ENCODE assay signal across 1 cellular context in genomic region chr22:26377170-26377825, GRCh38.
TF ChIP-seq lines count a peak whose summit lies in the region.

No MANE protein-coding gene starts in this region.

TF ChIP-seq in WTC11, 78 proteins besides CTCF, POLR2A, EP300 and RAD21 (continued from another document):
- no peak for TF ChIP-seq ZSCAN18 (CRISPR knock-in tag; IDR thresholded peaks at IDR 0.05)
- no peak for TF ChIP-seq PREB (CRISPR knock-in tag; IDR thresholded peaks at IDR 0.05; ENCODE audit: borderline replicate concordance)
- no peak for TF ChIP-seq ZNF416 (CRISPR knock-in tag; IDR thresholded peaks at IDR 0.05)
